1 cellular context compared by ENCODE assay signal in the genomic region with DNA sequence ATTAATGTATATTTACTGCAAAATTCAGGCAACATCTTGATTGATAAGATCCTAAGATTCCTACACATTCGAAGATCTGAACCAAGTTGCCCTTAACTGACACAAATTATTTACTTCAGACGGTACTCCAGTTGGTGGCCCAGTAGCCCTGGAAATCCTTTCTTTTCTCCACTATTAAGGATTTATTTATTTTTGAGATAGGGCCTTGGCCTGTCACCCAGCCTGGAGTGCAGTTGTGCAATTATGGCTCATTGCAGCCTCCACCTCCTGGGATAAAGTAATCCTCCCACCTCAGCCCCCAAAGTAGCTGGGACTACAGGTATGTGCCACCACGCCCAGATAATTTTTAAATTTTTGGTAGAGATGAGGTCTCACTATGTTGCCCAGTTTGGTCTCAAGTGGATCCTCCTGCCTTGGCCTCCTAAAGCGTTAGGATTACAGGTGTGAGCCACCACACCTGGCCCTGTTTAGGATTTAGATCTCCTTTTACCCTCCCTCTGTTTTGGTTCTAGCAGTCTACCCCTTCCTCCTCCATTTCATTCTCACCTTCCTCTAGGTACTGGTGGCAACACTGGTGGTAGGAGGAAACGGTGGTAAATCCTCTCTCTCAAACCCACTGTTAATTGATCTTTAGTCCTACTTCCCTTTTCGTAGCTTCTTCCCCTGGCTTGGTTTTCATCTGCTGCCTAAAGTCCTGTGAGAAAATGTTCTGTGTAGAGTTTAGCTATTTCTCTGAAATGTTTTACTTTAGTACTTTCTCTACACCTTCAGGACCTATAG.
TF ChIP-seq lines count a peak whose summit lies in the region.

No MANE protein-coding gene starts in this region.

TF ChIP-seq in GM12878, 131 proteins besides CTCF, POLR2A, EP300 and RAD21 (continued from another document and continues in another):
- TF ChIP-seq, protein P1, sequence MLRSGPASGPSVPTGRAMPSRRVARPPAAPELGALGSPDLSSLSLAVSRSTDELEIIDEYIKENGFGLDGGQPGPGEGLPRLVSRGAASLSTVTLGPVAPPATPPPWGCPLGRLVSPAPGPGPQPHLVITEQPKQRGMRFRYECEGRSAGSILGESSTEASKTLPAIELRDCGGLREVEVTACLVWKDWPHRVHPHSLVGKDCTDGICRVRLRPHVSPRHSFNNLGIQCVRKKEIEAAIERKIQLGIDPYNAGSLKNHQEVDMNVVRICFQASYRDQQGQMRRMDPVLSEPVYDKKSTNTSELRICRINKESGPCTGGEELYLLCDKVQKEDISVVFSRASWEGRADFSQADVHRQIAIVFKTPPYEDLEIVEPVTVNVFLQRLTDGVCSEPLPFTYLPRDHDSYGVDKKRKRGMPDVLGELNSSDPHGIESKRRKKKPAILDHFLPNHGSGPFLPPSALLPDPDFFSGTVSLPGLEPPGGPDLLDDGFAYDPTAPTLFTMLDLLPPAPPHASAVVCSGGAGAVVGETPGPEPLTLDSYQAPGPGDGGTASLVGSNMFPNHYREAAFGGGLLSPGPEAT (IDR thresholded peaks at IDR 0.05; ENCODE audit: low read depth), result peak; percentile 49; the same call in 1 of the 2 replicates
- TF ChIP-seq JUNB (IDR thresholded peaks at IDR 0.05) (no peak), RELA (IDR thresholded peaks at IDR 0.05; ENCODE audit: borderline replicate concordance, partially characterized antibody) (no peak), SIX5 (IDR thresholded peaks at IDR 0.05; ENCODE audit: low read depth, low read length, severe bottlenecking) (no peak), BMI1 (IDR thresholded peaks at IDR 0.05; ENCODE audit: borderline replicate concordance) (no peak), NFIC (IDR thresholded peaks at IDR 0.05; ENCODE audit: low read depth, low read length) (no peak), YY1 (IDR thresholded peaks at IDR 0.05; ENCODE audit: low read depth, low read length) (no peak), HDAC6 (IDR thresholded peaks at IDR 0.05; ENCODE audit: unreplicated experiment) (no peak), PML (IDR thresholded peaks at IDR 0.05; ENCODE audit: low read length) (no peak), FOXK2 (IDR thresholded peaks at IDR 0.05) (no peak), MEF2B (IDR thresholded peaks at IDR 0.05; ENCODE audit: partially characterized antibody, poor library complexity, severe bottlenecking) (peak; percentile 22), CHD1 (IDR thresholded peaks at IDR 0.05; ENCODE audit: low read depth, low read length) (no peak), BHLHE40 (IDR thresholded peaks at IDR 0.05; ENCODE audit: borderline replicate concordance in 1 of 2, low read depth in 2 of 2, low read length in 1 of 2) (peak in 1 of 2 experiments; percentile 10; a peak in 1 of 4 replicates), PAX8 (IDR thresholded peaks at IDR 0.05) (no peak), ATF7 (IDR thresholded peaks at IDR 0.05; ENCODE audit: low read depth) (peak; percentile 35; the same call in 1 of the 2 replicates), BRCA1 (IDR thresholded peaks at IDR 0.05; ENCODE audit: low read depth, low read length) (no peak), GABPA (IDR thresholded peaks at IDR 0.05; ENCODE audit: low read depth) (no peak), EED (IDR thresholded peaks at IDR 0.05; ENCODE audit: low read depth) (no peak), SMAD5 (IDR thresholded peaks at IDR 0.05; ENCODE audit: low read depth) (no peak), HDGF (IDR thresholded peaks at IDR 0.05) (0 out of 2 replicates have a peak, but pooled peaks have one; percentile 74), RFX5 (IDR thresholded peaks at IDR 0.05; ENCODE audit: low read depth, low read length) (no peak), MTA3 (IDR thresholded peaks at IDR 0.05; ENCODE audit: borderline replicate concordance, low read length) (no peak), NBN (IDR thresholded peaks at IDR 0.05) (peak; percentile 73), RCOR1 (conservative IDR thresholded peaks at IDR 0.05; ENCODE audit: low read depth, low read length) (no peak), ZNF384 (IDR thresholded peaks at IDR 0.05; ENCODE audit: borderline replicate concordance, low read depth, low read length) (no peak), RAD51 (IDR thresholded peaks at IDR 0.05) (no peak), SUPT20H (IDR thresholded peaks at IDR 0.05; ENCODE audit: borderline replicate concordance, control insufficient read depth, low read depth, low read length) (no peak), ZNF24 (IDR thresholded peaks at IDR 0.05) (no peak), ESRRA (IDR thresholded peaks at IDR 0.05; ENCODE audit: low read length) (no peak), IKZF2 (IDR thresholded peaks at IDR 0.05) (peak; percentile 88 to 90; a peak in 3 of 4 replicates), TAF1 (IDR thresholded peaks at IDR 0.05; ENCODE audit: borderline replicate concordance, low read depth, low read length) (no peak), CHD2 (IDR thresholded peaks at IDR 0.05; ENCODE audit: borderline replicate concordance, low read depth, low read length) (no peak), CREB1 (IDR thresholded peaks at IDR 0.05; ENCODE audit: low read depth) (no peak), POLR2AphosphoS2 (IDR thresholded peaks at IDR 0.05; ENCODE audit: low read depth, low read length) (no peak), YBX1 (IDR thresholded peaks at IDR 0.05) (no peak), HDAC2 (IDR thresholded peaks at IDR 0.05) (no peak), ZNF687 (IDR thresholded peaks at IDR 0.05) (peak; percentile 21; the same call in 1 of the 2 replicates), FOXM1 (IDR thresholded peaks at IDR 0.05; ENCODE audit: low read depth, low read length) (no peak), BACH1 (IDR thresholded peaks at IDR 0.05; ENCODE audit: borderline replicate concordance) (no peak; the same call in 1 of the 2 replicates), PBX3 (IDR thresholded peaks at IDR 0.05; ENCODE audit: insufficient replicate concordance, low read depth, low read length) (no peak), SPI1 (IDR thresholded peaks at IDR 0.05; ENCODE audit: borderline replicate concordance, insufficient read depth, low read depth, low read length) (peak; percentile 82; the same call in 1 of the 2 replicates), CEBPB (IDR thresholded peaks at IDR 0.05; ENCODE audit: borderline replicate concordance in 1 of 2, low read depth in 2 of 2, low read length in 2 of 2) (no peak), EZH2 (IDR thresholded peaks at IDR 0.05; ENCODE audit: borderline replicate concordance, control insufficient read depth, low read depth, low read length) (no peak), STAT3 (IDR thresholded peaks at IDR 0.05; ENCODE audit: low read depth, low read length) (no peak), WRNIP1 (IDR thresholded peaks at IDR 0.05; ENCODE audit: borderline replicate concordance, low read depth, low read length) (no peak), POU2F2 (IDR thresholded peaks at IDR 0.05; ENCODE audit: borderline replicate concordance, low read depth, low read length) (no peak), ZBTB11 (CRISPR knock-in tag; IDR thresholded peaks at IDR 0.05) (no peak), TARDBP (IDR thresholded peaks at IDR 0.05; ENCODE audit: borderline replicate concordance) (no peak), IRF5 (IDR thresholded peaks at IDR 0.05; ENCODE audit: borderline replicate concordance) (no peak), IKZF1 (conservative IDR thresholded peaks at IDR 0.05) (peak; percentile 81)
- TF ChIP-seq, protein P2, sequence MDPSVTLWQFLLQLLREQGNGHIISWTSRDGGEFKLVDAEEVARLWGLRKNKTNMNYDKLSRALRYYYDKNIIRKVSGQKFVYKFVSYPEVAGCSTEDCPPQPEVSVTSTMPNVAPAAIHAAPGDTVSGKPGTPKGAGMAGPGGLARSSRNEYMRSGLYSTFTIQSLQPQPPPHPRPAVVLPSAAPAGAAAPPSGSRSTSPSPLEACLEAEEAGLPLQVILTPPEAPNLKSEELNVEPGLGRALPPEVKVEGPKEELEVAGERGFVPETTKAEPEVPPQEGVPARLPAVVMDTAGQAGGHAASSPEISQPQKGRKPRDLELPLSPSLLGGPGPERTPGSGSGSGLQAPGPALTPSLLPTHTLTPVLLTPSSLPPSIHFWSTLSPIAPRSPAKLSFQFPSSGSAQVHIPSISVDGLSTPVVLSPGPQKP (IDR thresholded peaks at IDR 0.05; ENCODE audit: low read depth, low read length), result no peak
- TF ChIP-seq, protein P3, sequence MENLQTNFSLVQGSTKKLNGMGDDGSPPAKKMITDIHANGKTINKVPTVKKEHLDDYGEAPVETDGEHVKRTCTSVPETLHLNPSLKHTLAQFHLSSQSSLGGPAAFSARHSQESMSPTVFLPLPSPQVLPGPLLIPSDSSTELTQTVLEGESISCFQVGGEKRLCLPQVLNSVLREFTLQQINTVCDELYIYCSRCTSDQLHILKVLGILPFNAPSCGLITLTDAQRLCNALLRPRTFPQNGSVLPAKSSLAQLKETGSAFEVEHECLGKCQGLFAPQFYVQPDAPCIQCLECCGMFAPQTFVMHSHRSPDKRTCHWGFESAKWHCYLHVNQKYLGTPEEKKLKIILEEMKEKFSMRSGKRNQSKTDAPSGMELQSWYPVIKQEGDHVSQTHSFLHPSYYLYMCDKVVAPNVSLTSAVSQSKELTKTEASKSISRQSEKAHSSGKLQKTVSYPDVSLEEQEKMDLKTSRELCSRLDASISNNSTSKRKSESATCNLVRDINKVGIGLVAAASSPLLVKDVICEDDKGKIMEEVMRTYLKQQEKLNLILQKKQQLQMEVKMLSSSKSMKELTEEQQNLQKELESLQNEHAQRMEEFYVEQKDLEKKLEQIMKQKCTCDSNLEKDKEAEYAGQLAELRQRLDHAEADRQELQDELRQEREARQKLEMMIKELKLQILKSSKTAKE (IDR thresholded peaks at IDR 0.05; ENCODE audit: low read depth, poor library complexity, severe bottlenecking), result no peak
